8 cellular contexts compared by ENCODE assay signal in genomic region chr6:28124350-28124970, GRCh38. TPM values are rescaled to one million over a fixed set of nuclear protein-coding genes. Genes with fewer than 3 reads are reported as not detected.
DNase-seq lines count a peak whose midpoint lies in the region; ATAC-seq, FAIRE-seq and TF ChIP-seq lines count a peak whose summit lies in the region.

ZSCAN16 (plus strand) TSS chr6:28124609; CDS start chr6:28125444, 835 bp downstream.

- H3K27me3 ChIP-seq in adrenal gland (no peaks in the 10 kb centered on the region), cardiac muscle cell (no peaks in the 10 kb centered on the region), pancreas (no peaks in the 10 kb centered on the region)

- peak; percentile 71 for DNase-seq in GM10266 (ENCODE audit: extremely low spot score)
- peak; percentile 76 for DNase-seq in NCI-H1092 treated with DMSO at 0.1 percent for 48 hours (lab: John Stamatoyannopoulos, UW)
- DNase-seq in SKM-1 treated with dmso at 0.1 percent for 144 hours (lab: John Stamatoyannopoulos, UW; ENCODE audit: unreplicated experiment) = peak; percentile 61
- peak; percentile 77 to 87 (median 79) for DNase-seq in adrenal gland
- peak; percentile 86 to 89 for DNase-seq in cardiac muscle cell (ENCODE audit: low read depth in 1 of 2, low spot score in 1 of 2)
- DNase-seq in pancreas = peak; percentile 74 to 93 (median 84)
- DNase-seq in type B pancreatic cell (ENCODE audit: extremely low spot score, unreplicated experiment) = peak; percentile 83

- no peaks in the 10 kb centered on the region for H3K9me3 ChIP-seq in adrenal gland (replicated peaks in 1 of 3)
- no peaks in the 10 kb centered on the region for H3K9me3 ChIP-seq in cardiac muscle cell (ENCODE audit: low read depth)
- H3K9me3 ChIP-seq in pancreas = no peaks in the 10 kb centered on the region

- peaks cover 4 to 18% of the 10 kb centered on the region in 2 donors for H3K4me1 ChIP-seq in adrenal gland (replicated peaks in 1 of 2)
- H3K4me1 ChIP-seq in cardiac muscle cell (ENCODE audit: low read depth) = no peaks in the 10 kb centered on the region
- H3K4me1 ChIP-seq in pancreas = peaks cover 0 to 9% (median 0%) of the 10 kb centered on the region in 3 donors

- FAIRE-seq in pancreas (lab: Jason Lieb, UNC) = peak; percentile 26

- H3K36me3 Mint-ChIP-seq in type B pancreatic cell = peaks cover 13% of the 10 kb centered on the region

- peak within 1 kb of the TSS in 4 of 5 donors; percentile 22 to 83 (median 48) for H3K27ac ChIP-seq in adrenal gland
- H3K27ac ChIP-seq in cardiac muscle cell = no peak within 1 kb of the TSS
- H3K27ac ChIP-seq in pancreas = peak within 1 kb of the TSS in 1 of 4 donors; percentile 39

- peak; percentile 97 for ATAC-seq in HG02571 (IDR thresholded peaks at IDR 0.05; ENCODE audit: unreplicated experiment)
- ATAC-seq in pancreas = peak; percentile 100

- H3K4me3 Mint-ChIP-seq in type B pancreatic cell = peak within 1 kb of the TSS; percentile 98

- H3K36me3 ChIP-seq in adrenal gland (replicated peaks in 1 of 2) (peaks cover 0 to 19% of the 10 kb centered on the region in 2 donors), cardiac muscle cell (peaks cover 42% of the 10 kb centered on the region), pancreas (peaks cover 0 to 5% (median 0%) of the 10 kb centered on the region in 3 donors)

- peak within 1 kb of the TSS; percentile 89 for H3K27ac Mint-ChIP-seq in type B pancreatic cell

- TF ChIP-seq POLR2A in adrenal gland (IDR thresholded peaks at IDR 0.05) = peak in 1 of 2 donors; percentile 28

- intact Hi-C loops in adrenal gland (cut with DNase I) = no loop called here
- intact Hi-C loops in pancreas (cut with DNase I) = no loop called here

- no peak for TF ChIP-seq CTCF in GM10266 (IDR thresholded peaks at IDR 0.05; ENCODE audit: control insufficient read depth, insufficient read depth, low read depth, missing control alignments)
- no peak for TF ChIP-seq CTCF in adrenal gland (IDR thresholded peaks at IDR 0.05)
- TF ChIP-seq CTCF in cardiac muscle cell (IDR thresholded peaks at IDR 0.05; ENCODE audit: low read depth, low read length) = no peak
- TF ChIP-seq CTCF in pancreas (IDR thresholded peaks at IDR 0.05) = no peak
- no peak for TF ChIP-seq CTCF in type B pancreatic cell (conservative IDR thresholded peaks at IDR 0.05)

- H3K4me3 ChIP-seq in adrenal gland (peak within 1 kb of the TSS; percentile 38 to 68 (median 52)), cardiac muscle cell (peak within 1 kb of the TSS; percentile 58), pancreas (peak within 1 kb of the TSS; percentile 42 to 84 (median 67))

- no peaks in the 10 kb centered on the region for H3K27me3 Mint-ChIP-seq in type B pancreatic cell

- H3K4me1 Mint-ChIP-seq in type B pancreatic cell (ENCODE audit: unreplicated experiment) = peaks cover 19% of the 10 kb centered on the region

- H3K9me3 Mint-ChIP-seq in type B pancreatic cell = no peaks in the 10 kb centered on the region

- WGBS in adrenal gland, 4 donors = 0 to 4% (median 2%) methylated on average over 9 to 28 of the region's 28 CpGs
- WGBS in pancreas, 2 donors = 0% methylated on average over 23 to 28 of the region's 28 CpGs

RNA-seq across cellular contexts. Expression of gene ZSCAN16, which starts in this region (rescaled TPM):
- 1 to 10 TPM; 1.8 to 6.9 (median 4.2) TPM for total RNA-seq in adrenal gland
- polyA plus RNA-seq in adrenal gland = 1 to 10 TPM; 7.9 to 9.6 (median 8.3) TPM
- total RNA-seq in cardiac muscle cell = 7.4 and 10.3 TPM in 2 replicates
- 7.4 and 9.3 TPM in 2 replicates for polyA plus RNA-seq in cardiac muscle cell
- 1 to 10 TPM; 1.6 to 4.2 (median 2.5) TPM for total RNA-seq in pancreas
- polyA plus RNA-seq in pancreas = 1 to 10 TPM; 4.5 to 5.0 TPM
- total RNA-seq in type B pancreatic cell (ENCODE audit: low replicate concordance) = 8.9 and 12.1 TPM in 2 replicates
